8 cellular contexts compared by ENCODE assay signal in genomic region chr1:203325004-203325417, GRCh38. TPM values are rescaled to one million over a fixed set of nuclear protein-coding genes. Genes with fewer than 3 reads are reported as not detected.
DNase-seq lines count a peak whose midpoint lies in the region; ATAC-seq and TF ChIP-seq lines count a peak whose summit lies in the region.

No MANE protein-coding gene starts in this region.

- TF ChIP-seq CTCF in OCI-LY7 (conservative IDR thresholded peaks at IDR 0.05; ENCODE audit: low read length) (no peak), ascending aorta (IDR thresholded peaks at IDR 0.05) (no peak)

- H3K4me1 ChIP-seq in OCI-LY7 (ENCODE audit: insufficient read depth, low read length, poor library complexity, severe bottlenecking) (peaks cover 94% of the 10 kb centered on the region), ascending aorta (peaks cover 0 to 28% of the 10 kb centered on the region in 2 donors)

- peak overlapping the region; percentile 96 to 100 (median 98) for H3K27ac Mint-ChIP-seq in naive thymus-derived CD8-positive, alpha-beta T cell

- peaks cover 46 to 85% (median 82%) of the 10 kb centered on the region in 4 donors for H3K4me1 Mint-ChIP-seq in naive thymus-derived CD8-positive, alpha-beta T cell

- H2AFZ ChIP-seq in OCI-LY7 (ENCODE audit: low read length), result no peak overlapping the region

- intact Hi-C loops in OCI-LY7 (cut with micrococcal nuclease; ENCODE audit: unreplicated experiment) (loop anchor here (1.0 to 10.0 kb wide), 3 partner anchors 20 to 1990 kb away; partner anchors contain the start of genes BTG2 and RBBP5), ascending aorta (cut with DNase I) (no loop called here)

- no peaks in the 10 kb centered on the region for H3K9me3 Mint-ChIP-seq in naive thymus-derived CD8-positive, alpha-beta T cell

- peaks cover 22% of the 10 kb centered on the region; the same call in 1 of the 2 replicates for H3K79me2 ChIP-seq in OCI-LY7 (ENCODE audit: insufficient read depth, low read depth, low read length)

- H3K9me2 ChIP-seq in OCI-LY7 (ENCODE audit: insufficient read depth, low read length), result no peaks in the 10 kb centered on the region

- no peaks in the 10 kb centered on the region for H4K20me1 ChIP-seq in OCI-LY7 (ENCODE audit: insufficient read depth, low read length)

- H3K36me3 Mint-ChIP-seq in naive thymus-derived CD8-positive, alpha-beta T cell, result no peaks in the 10 kb centered on the region

- H3K27me3 ChIP-seq in ascending aorta, result no peaks in the 10 kb centered on the region

- peak overlapping the region; percentile 99 for H3K4me2 ChIP-seq in OCI-LY7 (ENCODE audit: low read length)

- no peaks in the 10 kb centered on the region for H3K27me3 Mint-ChIP-seq in naive thymus-derived CD8-positive, alpha-beta T cell

- ATAC-seq in HG03159 (IDR thresholded peaks at IDR 0.05; ENCODE audit: unreplicated experiment), result peak; percentile 24
- ATAC-seq in naive thymus-derived CD8-positive, alpha-beta T cell, result peak in 1 of 2 donors; percentile 10

- H3K27ac ChIP-seq in OCI-LY7 (ENCODE audit: low read depth, low read length, poor library complexity, severe bottlenecking) (peak overlapping the region; percentile 98), ascending aorta (peak overlapping the region; percentile 39 to 52)

- H3K9me3 ChIP-seq in OCI-LY7 (ENCODE audit: low read length), result no peaks in the 10 kb centered on the region
- no peaks in the 10 kb centered on the region for H3K9me3 ChIP-seq in ascending aorta

- CTCF ChIA-PET in OCI-LY7 (lab: Charles Lee; ENCODE audit: unreplicated experiment), result interaction anchor here (0.6 to 2.7 kb wide), 13 partner anchors 15 to 182 kb away, joined by 3 to 19 read pairs (median 6); no protein-coding TSS in a partner anchor

- DNase-seq in NCI-H82 (lab: John Stamatoyannopoulos, UW) (peak; percentile 86), NCI-H82 treated with DMSO at 0.1 percent for 48 hours (lab: John Stamatoyannopoulos, UW; ENCODE audit: unreplicated experiment) (no peak), OCI-LY7 (ENCODE audit: low spot score) (peak; percentile 94), ascending aorta (ENCODE audit: low spot score in 2 of 2) (no peak), globus pallidus (ENCODE audit: low spot score) (no peak), occipital lobe (lab: John Stamatoyannopoulos, UW) (no peak)
- DNase-seq in naive thymus-derived CD8-positive, alpha-beta T cell, result peak in 7 of 10 donors; percentile 37 to 78 (median 47)

- BruUV-seq in OCI-LY7 (replicated peaks; lab: Mats Ljungman, UMichigan), result no TSS peak

- H3K4me3 Mint-ChIP-seq in naive thymus-derived CD8-positive, alpha-beta T cell, result peak overlapping the region; percentile 71 to 92 (median 84)

- POLR2A ChIA-PET in OCI-LY7 (lab: Charles Lee), result interaction anchor here (0.6 to 12.9 kb wide), 12 partner anchors 8 to 304 kb away, joined by 3 to 458 read pairs (median 6); partner anchors contain the start of gene BTG2
- POLR2A ChIA-PET in naive thymus-derived CD8-positive, alpha-beta T cell (lab: Charles Lee), result interaction anchor here (1.0 to 14.4 kb wide), 6 partner anchors 12 to 440 kb away, joined by 3 to 1045 read pairs (median 82); partner anchors contain the start of genes BTG2 and LAX1

- H3K36me3 ChIP-seq in OCI-LY7 (ENCODE audit: insufficient read depth, low read length), result no peaks in the 10 kb centered on the region
- no peaks in the 10 kb centered on the region for H3K36me3 ChIP-seq in ascending aorta

- H3K4me3 ChIP-seq in OCI-LY7 (ENCODE audit: low read depth, low read length, poor library complexity, severe bottlenecking) (peak overlapping the region; percentile 67), ascending aorta (no peak overlapping the region)

RNA-seq across cellular contexts. Expression of gene BTG2, which starts 19.7 kb away (rescaled TPM):
- 146 and 156 TPM in 2 replicates for total RNA-seq in OCI-LY7 (2014; rRNA removed; shearing (Covaris generic))
- total RNA-seq in OCI-LY7 (2022), result 99.5 and 102 TPM in 2 replicates
- 219 TPM for total RNA-seq in ascending aorta
- 100 to 1,000 TPM; 186 to 191 TPM for total RNA-seq in naive thymus-derived CD8-positive, alpha-beta T cell
- 100 to 1,000 TPM in 2 of 3 donors, 10 to 100 TPM in 1; 91.8 to 179 (median 122) TPM for polyA plus RNA-seq in naive thymus-derived CD8-positive, alpha-beta T cell
- total RNA-seq in occipital lobe, result 13.9 TPM

RNA-seq across cellular contexts. Expression of gene FMOD, which starts 25.9 kb away (rescaled TPM):
- 0.05 TPM in 1 of 2 replicates, not detected in the other for total RNA-seq in OCI-LY7 (2014; rRNA removed; shearing (Covaris generic))
- total RNA-seq in OCI-LY7 (2022) (not detected in 2 replicates), ascending aorta (92.3 TPM), occipital lobe (1.1 TPM)
- not detected for total RNA-seq in naive thymus-derived CD8-positive, alpha-beta T cell
- polyA plus RNA-seq in naive thymus-derived CD8-positive, alpha-beta T cell, result not detected

Comparison
In these comparisons a context has a peak if more than half of its experiments do, and no peak if none do; other contexts are left out.
1. DNase-seq: peak in NCI-H82 (single experiment), OCI-LY7 (single experiment) and naive thymus-derived CD8-positive, alpha-beta T cell (7 of 10); none in NCI-H82 treated with DMSO at 0.1 percent for 48 hours (single experiment), ascending aorta (0 of 2), globus pallidus (single experiment) and occipital lobe (single experiment).
2. RNA of gene FMOD, which starts 25.9 kb away (total RNA-seq): 92.3 TPM in ascending aorta (single experiment); 1.1 TPM in occipital lobe (single experiment), not detected in naive thymus-derived CD8-positive, alpha-beta T cell and 0.05 TPM in OCI-LY7; every median in the first group is over 10 times any median in the second.